Comparison of ENCODE assay signal across 19 cellular contexts in genomic region chr3:126063358-126063965, GRCh38. TPM values are rescaled to one million over a fixed set of nuclear protein-coding genes. Genes with fewer than 3 reads are reported as not detected.
DNase-seq lines count a peak whose midpoint lies in the region; ATAC-seq and TF ChIP-seq lines count a peak whose summit lies in the region.
"Had no signal": no experiment of that assay in that cellular context is flagged by ENCODE, and none has a peak within 500 bp of the region (broad histone marks: within the 10 kb centered on the region; RNA-seq: fewer than 3 reads in every experiment).

No MANE protein-coding gene starts in this region.

- CTCF ChIA-PET in activated CD8-positive, alpha-beta memory T cell treated with anti-CD3 and anti-CD28 coated beads, Interleukin-2, amount 10 ng/mL, durations not matched to agents 7 days and 5 days (lab: Charles Lee), result no interaction called here
- CTCF ChIA-PET in Calu3 (lab: Charles Lee), result no interaction called here

- H3K9me3 ChIP-seq in KOPT-K1 (ENCODE audit: insufficient read depth, low read length, poor library complexity, severe bottlenecking), result no peaks in the 10 kb centered on the region
- H3K9me3 ChIP-seq: HAP-1 had no signal

- peak overlapping the region; percentile 33 for H3K27ac ChIP-seq in KOPT-K1 (ENCODE audit: low read depth, low read length, poor library complexity, severe bottlenecking)
- H3K27ac ChIP-seq: HL-60 had no signal

- no peaks in the 10 kb centered on the region for H3K36me3 ChIP-seq in KOPT-K1 (ENCODE audit: insufficient read depth, low read length)
- H3K36me3 ChIP-seq: HAP-1 had no signal

- no peak overlapping the region for H3K4me3 Mint-ChIP-seq in activated CD8-positive, alpha-beta memory T cell treated with anti-CD3 and anti-CD28 coated beads, Interleukin-2, amount 10 ng/mL, durations not matched to agents 7 days and 5 days
- H3K4me3 Mint-ChIP-seq in activated naive CD8-positive, alpha-beta T cell, result peak overlapping the region; percentile 60
- peak overlapping the region in 7 of 10 donors; percentile 8 to 56 (median 39) for H3K4me3 Mint-ChIP-seq in naive thymus-derived CD8-positive, alpha-beta T cell
- no peak overlapping the region for H3K4me3 Mint-ChIP-seq in Calu3 (ENCODE audit: low read depth, unreplicated experiment)

- ATAC-seq in activated CD8-positive, alpha-beta memory T cell treated with anti-CD3 and anti-CD28 coated beads, Interleukin-2, amount 10 ng/mL, durations not matched to agents 7 days and 5 days, result no peak
- ATAC-seq in naive thymus-derived CD8-positive, alpha-beta T cell, result peak in 1 of 2 donors; percentile 44
- ATAC-seq: Panc1, Right ventricle myocardium inferior had no signal

- POLR2A ChIA-PET in naive thymus-derived CD8-positive, alpha-beta T cell (lab: Charles Lee), result no interaction called here

- no peaks in the 10 kb centered on the region for H3K36me3 Mint-ChIP-seq in activated CD8-positive, alpha-beta memory T cell treated with anti-CD3 and anti-CD28 coated beads, Interleukin-2, amount 10 ng/mL, durations not matched to agents 7 days and 5 days
- H3K36me3 Mint-ChIP-seq in activated naive CD8-positive, alpha-beta T cell, result peaks cover 9% of the 10 kb centered on the region
- H3K36me3 Mint-ChIP-seq in naive thymus-derived CD8-positive, alpha-beta T cell, result peaks cover 0 to 33% (median 8%) of the 10 kb centered on the region in 3 donors
- H3K36me3 Mint-ChIP-seq in Calu3 (ENCODE audit: insufficient read depth, unreplicated experiment), result no peaks in the 10 kb centered on the region

- H3K4me1 Mint-ChIP-seq in activated CD8-positive, alpha-beta memory T cell treated with anti-CD3 and anti-CD28 coated beads, Interleukin-2, amount 10 ng/mL, durations not matched to agents 7 days and 5 days, result peaks cover 8% of the 10 kb centered on the region
- peaks cover 15% of the 10 kb centered on the region for H3K4me1 Mint-ChIP-seq in activated naive CD8-positive, alpha-beta T cell (ENCODE audit: low read depth)
- H3K4me1 Mint-ChIP-seq in naive thymus-derived CD8-positive, alpha-beta T cell, result peaks cover 11 to 36% (median 19%) of the 10 kb centered on the region in 4 donors
- peaks cover 9% of the 10 kb centered on the region for H3K4me1 Mint-ChIP-seq in Calu3 (ENCODE audit: low read depth, unreplicated experiment)

- no peaks in the 10 kb centered on the region for H3K27me3 Mint-ChIP-seq in activated CD8-positive, alpha-beta memory T cell treated with anti-CD3 and anti-CD28 coated beads, Interleukin-2, amount 10 ng/mL, durations not matched to agents 7 days and 5 days
- H3K27me3 Mint-ChIP-seq in activated naive CD8-positive, alpha-beta T cell, result no peaks in the 10 kb centered on the region
- no peaks in the 10 kb centered on the region for H3K27me3 Mint-ChIP-seq in naive thymus-derived CD8-positive, alpha-beta T cell
- no peaks in the 10 kb centered on the region for H3K27me3 Mint-ChIP-seq in Calu3 (ENCODE audit: unreplicated experiment)

- H3K9me3 Mint-ChIP-seq in activated CD8-positive, alpha-beta memory T cell treated with anti-CD3 and anti-CD28 coated beads, Interleukin-2, amount 10 ng/mL, durations not matched to agents 7 days and 5 days (ENCODE audit: low read depth), result no peaks in the 10 kb centered on the region
- no peaks in the 10 kb centered on the region for H3K9me3 Mint-ChIP-seq in activated naive CD8-positive, alpha-beta T cell (ENCODE audit: low read depth)
- no peaks in the 10 kb centered on the region for H3K9me3 Mint-ChIP-seq in naive thymus-derived CD8-positive, alpha-beta T cell
- H3K9me3 Mint-ChIP-seq in Calu3 (ENCODE audit: low read depth, unreplicated experiment), result no peaks in the 10 kb centered on the region

- intact Hi-C loops in Calu3 (cut with micrococcal nuclease; ENCODE audit: unreplicated experiment), result no loop called here

- peak; percentile 40 for DNase-seq in activated CD8-positive, alpha-beta memory T cell treated with anti-CD3 and anti-CD28 coated beads, Interleukin-2, amount 10 ng/mL, durations not matched to agents 7 days and 5 days
- no peak for DNase-seq in activated CD8-positive, alpha-beta memory T cell treated with anti-CD3 and anti-CD28 coated beads, Interleukin-2, amount 50 U/mL, for 4 hours
- DNase-seq in naive thymus-derived CD8-positive, alpha-beta T cell, result no peak
- DNase-seq in DMS 273 treated with DMSO at 0.1 percent for 48 hours (lab: John Stamatoyannopoulos, UW) (no peak), Calu3 (no peak), UCSD-AML1 (lab: John Stamatoyannopoulos, UW; ENCODE audit: unreplicated experiment) (no peak)
- DNase-seq: C1 segment of cervical spinal cord, COR-L47, NCI-H1436, NCI-H2029 treated with DMSO at 0.1 percent for 48 hours, NCI-H2171 treated with DMSO at 0.1 percent for 48 hours, NCI-H510A, NCI-H82 had no signal

- TF ChIP-seq CTCF in Calu3 (IDR thresholded peaks at IDR 0.05; ENCODE audit: unreplicated experiment), result no peak

- no peak overlapping the region for H3K27ac Mint-ChIP-seq in activated CD8-positive, alpha-beta memory T cell treated with anti-CD3 and anti-CD28 coated beads, Interleukin-2, amount 10 ng/mL, durations not matched to agents 7 days and 5 days
- H3K27ac Mint-ChIP-seq in activated naive CD8-positive, alpha-beta T cell, result peak overlapping the region; percentile 50
- peak overlapping the region in 9 of 10 donors; percentile 49 to 89 (median 79) for H3K27ac Mint-ChIP-seq in naive thymus-derived CD8-positive, alpha-beta T cell
- no peak overlapping the region for H3K27ac Mint-ChIP-seq in Calu3 (ENCODE audit: unreplicated experiment)

- BruUV-seq in Calu3 (replicated peaks; lab: Mats Ljungman, UMichigan), result no TSS peak

RNA-seq across cellular contexts. Expression of gene SLC41A3, which starts 20.5 kb away (rescaled TPM):
- 10 to 100 TPM; 22.5 to 23.8 TPM for total RNA-seq in activated CD8-positive, alpha-beta memory T cell treated with anti-CD3 and anti-CD28 coated beads, Interleukin-2, amount 10 ng/mL, durations not matched to agents 7 days and 5 days
- 10 to 100 TPM; 32.8 to 34.6 TPM for total RNA-seq in naive thymus-derived CD8-positive, alpha-beta T cell
- 10 to 100 TPM; 21.4 to 26.9 (median 24.3) TPM for polyA plus RNA-seq in naive thymus-derived CD8-positive, alpha-beta T cell
- total RNA-seq in Calu3 (2022), result 69.6 and 101 TPM in 2 replicates

Comparison
In these comparisons a context has a peak if more than half of its experiments do, and no peak if none do; other contexts are left out.
1. H3K27ac Mint-ChIP-seq: peak in activated naive CD8-positive, alpha-beta T cell (single experiment) and naive thymus-derived CD8-positive, alpha-beta T cell (9 of 10); none in activated CD8-positive, alpha-beta memory T cell treated with anti-CD3 and anti-CD28 coated beads, Interleukin-2, amount 10 ng/mL, durations not matched to agents 7 days and 5 days (single experiment) and Calu3 (single experiment).
2. H3K4me3 Mint-ChIP-seq: peak in activated naive CD8-positive, alpha-beta T cell (single experiment) and naive thymus-derived CD8-positive, alpha-beta T cell (7 of 10); none in activated CD8-positive, alpha-beta memory T cell treated with anti-CD3 and anti-CD28 coated beads, Interleukin-2, amount 10 ng/mL, durations not matched to agents 7 days and 5 days (single experiment) and Calu3 (single experiment).